ENCODE assay signal across 2 cellular contexts in genomic region chr1:229105822-229106525, GRCh38.
TF ChIP-seq lines count a peak whose summit lies in the region.

No MANE protein-coding gene starts in this region.

TF ChIP-seq in GM23338, 12 proteins besides CTCF, POLR2A, EP300 and RAD21:
- TF ChIP-seq ZNF114 (CRISPR knock-in tag; IDR thresholded peaks at IDR 0.05) (no peak), EZH2 (IDR thresholded peaks at IDR 0.05; ENCODE audit: low read depth, unreplicated experiment) (no peak), JUNB (IDR thresholded peaks at IDR 0.05; ENCODE audit: unreplicated experiment) (no peak), NANOG (IDR thresholded peaks at IDR 0.05; ENCODE audit: borderline replicate concordance) (no peak)
- TF ChIP-seq, protein P1, sequence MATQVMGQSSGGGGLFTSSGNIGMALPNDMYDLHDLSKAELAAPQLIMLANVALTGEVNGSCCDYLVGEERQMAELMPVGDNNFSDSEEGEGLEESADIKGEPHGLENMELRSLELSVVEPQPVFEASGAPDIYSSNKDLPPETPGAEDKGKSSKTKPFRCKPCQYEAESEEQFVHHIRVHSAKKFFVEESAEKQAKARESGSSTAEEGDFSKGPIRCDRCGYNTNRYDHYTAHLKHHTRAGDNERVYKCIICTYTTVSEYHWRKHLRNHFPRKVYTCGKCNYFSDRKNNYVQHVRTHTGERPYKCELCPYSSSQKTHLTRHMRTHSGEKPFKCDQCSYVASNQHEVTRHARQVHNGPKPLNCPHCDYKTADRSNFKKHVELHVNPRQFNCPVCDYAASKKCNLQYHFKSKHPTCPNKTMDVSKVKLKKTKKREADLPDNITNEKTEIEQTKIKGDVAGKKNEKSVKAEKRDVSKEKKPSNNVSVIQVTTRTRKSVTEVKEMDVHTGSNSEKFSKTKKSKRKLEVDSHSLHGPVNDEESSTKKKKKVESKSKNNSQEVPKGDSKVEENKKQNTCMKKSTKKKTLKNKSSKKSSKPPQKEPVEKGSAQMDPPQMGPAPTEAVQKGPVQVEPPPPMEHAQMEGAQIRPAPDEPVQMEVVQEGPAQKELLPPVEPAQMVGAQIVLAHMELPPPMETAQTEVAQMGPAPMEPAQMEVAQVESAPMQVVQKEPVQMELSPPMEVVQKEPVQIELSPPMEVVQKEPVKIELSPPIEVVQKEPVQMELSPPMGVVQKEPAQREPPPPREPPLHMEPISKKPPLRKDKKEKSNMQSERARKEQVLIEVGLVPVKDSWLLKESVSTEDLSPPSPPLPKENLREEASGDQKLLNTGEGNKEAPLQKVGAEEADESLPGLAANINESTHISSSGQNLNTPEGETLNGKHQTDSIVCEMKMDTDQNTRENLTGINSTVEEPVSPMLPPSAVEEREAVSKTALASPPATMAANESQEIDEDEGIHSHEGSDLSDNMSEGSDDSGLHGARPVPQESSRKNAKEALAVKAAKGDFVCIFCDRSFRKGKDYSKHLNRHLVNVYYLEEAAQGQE (IDR thresholded peaks at IDR 0.05; ENCODE audit: unreplicated experiment) = no peak

TF ChIP-seq in H1, 55 proteins besides CTCF, POLR2A, EP300 and RAD21:
- TF ChIP-seq SIN3A (conservative IDR thresholded peaks at IDR 0.05 in 1 of 2, IDR thresholded peaks at IDR 0.05 in 1 of 2; ENCODE audit: low read depth in 1 of 2, low read length in 2 of 2) = no peak
- no peak for TF ChIP-seq USF2 (IDR thresholded peaks at IDR 0.05; ENCODE audit: low read length)
TF ChIP-seq in H1: peak in this region for 0.
